Comparison of ENCODE assay signal across 26 cellular contexts in the genomic region with DNA sequence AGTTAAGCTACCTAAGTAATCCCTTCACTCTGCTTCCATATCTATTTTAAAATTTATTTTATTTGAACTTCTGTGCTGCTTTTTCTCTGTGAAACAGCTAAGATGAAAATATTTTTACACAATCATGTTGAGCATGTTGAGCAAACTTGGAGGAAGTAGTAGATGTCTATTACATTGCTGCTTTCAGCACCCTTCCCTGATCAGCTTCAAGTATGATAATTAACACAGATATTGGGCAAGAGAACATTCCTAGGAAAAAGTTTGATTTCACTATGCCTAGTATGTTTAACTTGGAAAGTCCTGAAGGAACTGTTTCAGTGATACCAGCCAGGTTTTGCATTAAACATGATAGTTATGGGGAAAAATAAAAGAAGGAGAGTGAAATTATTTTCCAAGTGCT.
"Had no signal": no experiment of that assay in that cellular context is flagged by ENCODE, and none has a peak within 500 bp of the region (broad histone marks: within the 10 kb centered on the region; RNA-seq: fewer than 3 reads in every experiment).

No MANE protein-coding gene starts in this region.

- H3K9me3 ChIP-seq: colonic mucosa, neutrophil, ovary, thoracic aorta had no signal

- H3K27me3 ChIP-seq: colonic mucosa, ovary had no signal

- H3K36me3 ChIP-seq: colonic mucosa, neutrophil, ovary, thoracic aorta had no signal

- ATAC-seq: activated T-cell treated with anti-CD3 and anti-CD28 coated beads, Interleukin-2, amount 50 U/mL, for 4 hours; activated T-helper 17 cell treated with anti-CD3 and anti-CD28 coated beads, Interleukin-2, amount 50 U/mL, for 72 hours; WTC11 had no signal

- H3K4me1 ChIP-seq: colonic mucosa had no signal

- FAIRE-seq: bronchial epithelial cell, endometrium, urothelium cell line had no signal

- DNase-seq: activated CD4-positive, alpha-beta memory T cell treated with anti-CD3 and anti-CD28 coated beads, Interleukin-2, amount 10 ng/mL, durations not matched to agents 7 days and 5 days; activated CD4-positive, alpha-beta T cell treated with anti-CD3 and anti-CD28 coated beads for 1 hour; activated CD4-positive, alpha-beta T cell treated with anti-CD3 and anti-CD28 coated beads, Interleukin-2, amount 10 ng/mL, durations not matched to agents 7 days and 5 days; activated gamma-delta T cell treated with Interleukin-2 at 50 U/mL for 16 hours; activated naive CD4-positive, alpha-beta T cell treated with anti-CD3 and anti-CD28 coated beads, Interleukin-2, amount 50 U/mL, for 16 hours; activated T-cell treated with anti-CD3 and anti-CD28 coated beads, Interleukin-2, amount 50 U/mL, for 4 hours; amygdala; cerebellar nuclear complex; colonic mucosa; effector CD8-positive, alpha-beta T cell; foreskin fibroblast; kidney glomerular epithelial cell; naive B cell; nephron progenitor cell; ovary; retina; stimulated activated CD4-positive, alpha-beta T cell treated with anti-CD3 and anti-CD28 coated beads, Interleukin-2, amount 100 ng/mL, for 48 hours; stimulated activated naive CD4-positive, alpha-beta T cell treated with Interleukin-2 at 50 U/mL for 16 hours; T-helper 2 cell had no signal

- H3K27ac ChIP-seq: colonic mucosa, neutrophil, ovary, thoracic aorta had no signal

- H3K4me3 ChIP-seq: colonic mucosa, ovary, thoracic aorta had no signal
